ENCODE assay signal across 13 cellular contexts in genomic region chr11:47716692-47717091, GRCh38. TPM values are rescaled to one million over a fixed set of nuclear protein-coding genes. Genes with fewer than 3 reads are reported as not detected.
DNase-seq lines count a peak whose midpoint lies in the region; ATAC-seq and TF ChIP-seq lines count a peak whose summit lies in the region.
"Had no signal": no experiment of that assay in that cellular context is flagged by ENCODE, and none has a peak within 500 bp of the region (broad histone marks: within the 10 kb centered on the region; RNA-seq: fewer than 3 reads in every experiment).

No MANE protein-coding gene starts in this region.

- H3K4me2 ChIP-seq in MM.1S (ENCODE audit: low read depth, low read length): no peak overlapping the region

- H3K4me3 ChIP-seq in MM.1S (ENCODE audit: low read length) (no peak overlapping the region), sigmoid colon (no peak overlapping the region)
- H3K4me3 ChIP-seq: dorsolateral prefrontal cortex, heart right ventricle, suprapubic skin had no signal

- H3K27ac Mint-ChIP-seq in activated CD8-positive, alpha-beta memory T cell treated with anti-CD3 and anti-CD28 coated beads, Interleukin-2, amount 10 ng/mL, durations not matched to agents 7 days and 5 days: peak overlapping the region; percentile 80
- H3K27ac Mint-ChIP-seq in activated T-helper 2 cell treated with anti-CD3 and anti-CD28 coated beads, Interferon-gamma antibody, Interleukin-2, Interleukin-4, amounts not matched to agents 10 μg/mL and 5 μg/mL and 100 μg/mL, durations not matched to agents 14 hours and 24 hours and 36 hours: peak overlapping the region; percentile 14
- peak overlapping the region; percentile 92 for H3K27ac Mint-ChIP-seq in nephron progenitor cell
- H3K27ac Mint-ChIP-seq: WTC11 had no signal

- peaks cover 25% of the 10 kb centered on the region for H3K4me1 Mint-ChIP-seq in activated CD8-positive, alpha-beta memory T cell treated with anti-CD3 and anti-CD28 coated beads, Interleukin-2, amount 10 ng/mL, durations not matched to agents 7 days and 5 days
- H3K4me1 Mint-ChIP-seq in activated T-helper 2 cell treated with anti-CD3 and anti-CD28 coated beads, Interferon-gamma antibody, Interleukin-2, Interleukin-4, amounts not matched to agents 10 μg/mL and 5 μg/mL and 100 μg/mL, durations not matched to agents 14 hours and 24 hours and 36 hours (ENCODE audit: low read depth): peaks cover 18% of the 10 kb centered on the region
- peaks cover 20% of the 10 kb centered on the region for H3K4me1 Mint-ChIP-seq in nephron progenitor cell

- H3F3A ChIP-seq in MM.1S (ENCODE audit: insufficient read depth, low read length): peaks cover 26% of the 10 kb centered on the region

- H3K36me3 ChIP-seq in MM.1S (replicated peaks; ENCODE audit: insufficient read depth, low read length) (peaks cover 16% of the 10 kb centered on the region), sigmoid colon (peaks cover 15 to 55% (median 38%) of the 10 kb centered on the region in 4 donors)

- no peaks in the 10 kb centered on the region for H3K79me2 ChIP-seq in MM.1S (ENCODE audit: low read length)

- H3K9me2 ChIP-seq in MM.1S (replicated peaks; ENCODE audit: insufficient read depth, low read length): no peaks in the 10 kb centered on the region

- CTCF ChIA-PET in activated CD8-positive, alpha-beta memory T cell treated with anti-CD3 and anti-CD28 coated beads, Interleukin-2, amount 10 ng/mL, durations not matched to agents 7 days and 5 days (lab: Charles Lee): interaction anchor here (0.7 to 1.9 kb wide), 2 partner anchors 75 to 151 kb away, joined by 3 to 6 read pairs; no protein-coding TSS in a partner anchor

- DNase-seq in activated CD8-positive, alpha-beta memory T cell treated with anti-CD3 and anti-CD28 coated beads, Interleukin-2, amount 10 ng/mL, durations not matched to agents 7 days and 5 days: peak; percentile 49
- DNase-seq in activated CD8-positive, alpha-beta memory T cell treated with anti-CD3 and anti-CD28 coated beads, Interleukin-2, amount 50 U/mL, for 48 hours: no peak
- peak; percentile 25 for DNase-seq in MM.1S
- DNase-seq in activated T-helper 2 cell treated with anti-CD3 and anti-CD28 coated beads, Interferon-gamma antibody, Interleukin-2, Interleukin-4, amounts not matched to agents 10 μg/mL and 5 μg/mL and 100 μg/mL, durations not matched to agents 14 hours and 24 hours and 36 hours (ENCODE audit: low spot score): no peak
- DNase-seq in nephron progenitor cell: no peak
- DNase-seq in sigmoid colon: no peak
- DNase-seq: dorsolateral prefrontal cortex, heart right ventricle, NCI-H2171 treated with DMSO at 0.1 percent for 48 hours had no signal

- no peaks in the 10 kb centered on the region for H3K27me3 ChIP-seq in MM.1S (replicated peaks; ENCODE audit: insufficient read depth, low read length)
- no peaks in the 10 kb centered on the region for H3K27me3 ChIP-seq in sigmoid colon
- H3K27me3 ChIP-seq: dorsolateral prefrontal cortex, heart right ventricle, suprapubic skin had no signal

- no peak overlapping the region for H3K4me3 Mint-ChIP-seq in activated CD8-positive, alpha-beta memory T cell treated with anti-CD3 and anti-CD28 coated beads, Interleukin-2, amount 10 ng/mL, durations not matched to agents 7 days and 5 days
- H3K4me3 Mint-ChIP-seq in activated T-helper 2 cell treated with anti-CD3 and anti-CD28 coated beads, Interferon-gamma antibody, Interleukin-2, Interleukin-4, amounts not matched to agents 10 μg/mL and 5 μg/mL and 100 μg/mL, durations not matched to agents 14 hours and 24 hours and 36 hours (ENCODE audit: low read depth): no peak overlapping the region
- no peak overlapping the region for H3K4me3 Mint-ChIP-seq in nephron progenitor cell
- H3K4me3 Mint-ChIP-seq: WTC11 had no signal

- 48 to 60% methylated on average over 5 of the region's 5 CpGs for WGBS in sigmoid colon, 2 donors

- H3K4me1 ChIP-seq in MM.1S (ENCODE audit: low read length) (no peaks in the 10 kb centered on the region), sigmoid colon (peaks cover 0 to 5% (median 3%) of the 10 kb centered on the region in 4 donors)

- peaks cover 27% of the 10 kb centered on the region for H3K36me3 Mint-ChIP-seq in activated CD8-positive, alpha-beta memory T cell treated with anti-CD3 and anti-CD28 coated beads, Interleukin-2, amount 10 ng/mL, durations not matched to agents 7 days and 5 days
- peaks cover 44% of the 10 kb centered on the region for H3K36me3 Mint-ChIP-seq in activated T-helper 2 cell treated with anti-CD3 and anti-CD28 coated beads, Interferon-gamma antibody, Interleukin-2, Interleukin-4, amounts not matched to agents 10 μg/mL and 5 μg/mL and 100 μg/mL, durations not matched to agents 14 hours and 24 hours and 36 hours (ENCODE audit: low read depth)
- H3K36me3 Mint-ChIP-seq in nephron progenitor cell (ENCODE audit: low read depth): peaks cover 42% of the 10 kb centered on the region

- TF ChIP-seq EP300 in sigmoid colon (IDR thresholded peaks at IDR 0.05): no peak

- H4K20me1 ChIP-seq in MM.1S (ENCODE audit: insufficient read depth, low read length): no peaks in the 10 kb centered on the region

- H3K27me3 Mint-ChIP-seq in activated CD8-positive, alpha-beta memory T cell treated with anti-CD3 and anti-CD28 coated beads, Interleukin-2, amount 10 ng/mL, durations not matched to agents 7 days and 5 days: no peaks in the 10 kb centered on the region
- H3K27me3 Mint-ChIP-seq in activated T-helper 2 cell treated with anti-CD3 and anti-CD28 coated beads, Interferon-gamma antibody, Interleukin-2, Interleukin-4, amounts not matched to agents 10 μg/mL and 5 μg/mL and 100 μg/mL, durations not matched to agents 14 hours and 24 hours and 36 hours (ENCODE audit: low read depth): no peaks in the 10 kb centered on the region
- peaks cover 11% of the 10 kb centered on the region for H3K27me3 Mint-ChIP-seq in nephron progenitor cell (ENCODE audit: low read depth, poor library complexity)

- no peaks in the 10 kb centered on the region for H3K9me3 ChIP-seq in MM.1S (replicated peaks; ENCODE audit: insufficient read depth, low read length)
- H3K9me3 ChIP-seq in sigmoid colon: no peaks in the 10 kb centered on the region
- H3K9me3 ChIP-seq: heart right ventricle, suprapubic skin had no signal

- no peak for TF ChIP-seq POLR2A in sigmoid colon (IDR thresholded peaks at IDR 0.05)

- ATAC-seq in activated CD8-positive, alpha-beta memory T cell treated with anti-CD3 and anti-CD28 coated beads, Interleukin-2, amount 10 ng/mL, durations not matched to agents 7 days and 5 days: no peak
- no peak for ATAC-seq in HG03196 (IDR thresholded peaks at IDR 0.05; ENCODE audit: unreplicated experiment)
- no peak for ATAC-seq in HG02610 (IDR thresholded peaks at IDR 0.05; ENCODE audit: unreplicated experiment)
- ATAC-seq: heart right ventricle, WTC11 had no signal

- no peak for TF ChIP-seq CTCF in MM.1S (IDR thresholded peaks at IDR 0.05; ENCODE audit: low read length)
- TF ChIP-seq CTCF in nephron progenitor cell (IDR thresholded peaks at IDR 0.05): no peak
- TF ChIP-seq CTCF in sigmoid colon (IDR thresholded peaks at IDR 0.05): no peak

- H2AFZ ChIP-seq in MM.1S (ENCODE audit: low read length): no peak overlapping the region

- intact Hi-C loops in activated T-helper 2 cell treated with anti-CD3 and anti-CD28 coated beads, Interferon-gamma antibody, Interleukin-2, Interleukin-4, amounts not matched to agents 10 μg/mL and 5 μg/mL and 100 μg/mL, durations not matched to agents 14 hours and 24 hours and 36 hours (cut with micrococcal nuclease): loop anchor here (2.0 kb wide), 1 partner anchor 50 kb away; the partner anchor contains the start of gene FNBP4
- intact Hi-C loops in sigmoid colon (cut with DNase I): no loop called here

- H3K27ac ChIP-seq in MM.1S (ENCODE audit: low read length) (no peak overlapping the region), sigmoid colon (no peak overlapping the region)
- H3K27ac ChIP-seq: heart right ventricle, suprapubic skin had no signal

- no peak overlapping the region for H3K9ac ChIP-seq in MM.1S (ENCODE audit: low read length)

- no peaks in the 10 kb centered on the region for H3K9me3 Mint-ChIP-seq in activated CD8-positive, alpha-beta memory T cell treated with anti-CD3 and anti-CD28 coated beads, Interleukin-2, amount 10 ng/mL, durations not matched to agents 7 days and 5 days (ENCODE audit: low read depth)
- no peaks in the 10 kb centered on the region for H3K9me3 Mint-ChIP-seq in activated T-helper 2 cell treated with anti-CD3 and anti-CD28 coated beads, Interferon-gamma antibody, Interleukin-2, Interleukin-4, amounts not matched to agents 10 μg/mL and 5 μg/mL and 100 μg/mL, durations not matched to agents 14 hours and 24 hours and 36 hours
- H3K9me3 Mint-ChIP-seq in nephron progenitor cell: no peaks in the 10 kb centered on the region
- H3K9me3 Mint-ChIP-seq: WTC11 had no signal

RNA-seq across cellular contexts. Expression of gene AGBL2, which starts 1.5 kb away (rescaled TPM):
- 10 to 100 TPM in 1 of 2 experiments, 1 to 10 TPM in 1; 5.6 to 10.3 TPM for total RNA-seq in activated CD8-positive, alpha-beta memory T cell treated with anti-CD3 and anti-CD28 coated beads, Interleukin-2, amount 10 ng/mL, durations not matched to agents 7 days and 5 days
- 3.6 and 5.1 TPM in 2 replicates for total RNA-seq in activated T-helper 2 cell treated with anti-CD3 and anti-CD28 coated beads, Interferon-gamma antibody, Interleukin-2, Interleukin-4, amounts not matched to agents 10 μg/mL and 5 μg/mL and 100 μg/mL, durations not matched to agents 14 hours and 24 hours and 36 hours
- total RNA-seq in sigmoid colon: 1 to 10 TPM in 1 of 4 donors, under 1 TPM in 1, not detected in 2; 0.33 to 1.1 TPM
- polyA plus RNA-seq in sigmoid colon: 1 to 10 TPM in 1 of 3 donors, under 1 TPM in 1, not detected in 1; 0.92 to 2.2 TPM

RNA-seq across cellular contexts. Expression of gene FNBP4, which starts 50.4 kb away (rescaled TPM):
- total RNA-seq in activated CD8-positive, alpha-beta memory T cell treated with anti-CD3 and anti-CD28 coated beads, Interleukin-2, amount 10 ng/mL, durations not matched to agents 7 days and 5 days: 100 to 1,000 TPM; 142 to 182 TPM
- total RNA-seq in activated T-helper 2 cell treated with anti-CD3 and anti-CD28 coated beads, Interferon-gamma antibody, Interleukin-2, Interleukin-4, amounts not matched to agents 10 μg/mL and 5 μg/mL and 100 μg/mL, durations not matched to agents 14 hours and 24 hours and 36 hours: 140 and 141 TPM in 2 replicates
- 100 to 1,000 TPM in 2 of 4 donors, 10 to 100 TPM in 2; 91.1 to 182 (median 101) TPM for total RNA-seq in sigmoid colon
- 10 to 100 TPM; 10.2 to 41.2 (median 20.4) TPM for polyA plus RNA-seq in sigmoid colon

Comparison
In these comparisons a context has a peak if more than half of its experiments do, and no peak if none do; other contexts are left out.
1. DNase-seq: peak in activated CD8-positive, alpha-beta memory T cell treated with anti-CD3 and anti-CD28 coated beads, Interleukin-2, amount 10 ng/mL, durations not matched to agents 7 days and 5 days (single experiment) and MM.1S (single experiment); none in activated CD8-positive, alpha-beta memory T cell treated with anti-CD3 and anti-CD28 coated beads, Interleukin-2, amount 50 U/mL, for 48 hours (single experiment), activated T-helper 2 cell treated with anti-CD3 and anti-CD28 coated beads, Interferon-gamma antibody, Interleukin-2, Interleukin-4, amounts not matched to agents 10 μg/mL and 5 μg/mL and 100 μg/mL, durations not matched to agents 14 hours and 24 hours and 36 hours (single experiment), nephron progenitor cell (single experiment) and sigmoid colon (single experiment).
2. H3K27ac Mint-ChIP-seq: peak in every context shown above with its lines; median percentile 92 in nephron progenitor cell; 80 in activated CD8-positive, alpha-beta memory T cell treated with anti-CD3 and anti-CD28 coated beads, Interleukin-2, amount 10 ng/mL, durations not matched to agents 7 days and 5 days; 14 in activated T-helper 2 cell treated with anti-CD3 and anti-CD28 coated beads, Interferon-gamma antibody, Interleukin-2, Interleukin-4, amounts not matched to agents 10 μg/mL and 5 μg/mL and 100 μg/mL, durations not matched to agents 14 hours and 24 hours and 36 hours.